ENCODE assay signal across 8 cellular contexts in the genomic region with DNA sequence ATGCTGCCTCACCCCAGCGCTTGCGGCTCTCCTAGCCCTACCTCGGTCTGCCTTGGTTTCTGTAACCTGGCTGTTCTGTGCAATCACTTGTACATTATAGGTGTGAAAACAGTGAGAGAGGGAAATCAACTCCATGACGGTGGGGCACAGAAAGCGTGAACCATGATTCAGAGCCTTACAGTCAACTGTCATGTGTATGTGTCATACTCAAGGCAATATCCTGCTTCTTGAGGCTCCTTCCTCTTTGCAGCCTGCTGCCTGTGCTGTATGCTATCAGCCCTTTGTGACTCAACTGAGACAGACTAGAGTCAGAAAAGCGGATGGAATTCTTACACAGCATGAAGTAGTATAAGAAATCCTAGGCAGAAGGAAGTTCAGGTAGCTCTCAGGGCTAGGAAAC. TPM values are rescaled to one million over a fixed set of nuclear protein-coding genes. Genes with fewer than 3 reads are reported as not detected.
DNase-seq lines count a peak whose midpoint lies in the region; ATAC-seq and TF ChIP-seq lines count a peak whose summit lies in the region.

No MANE protein-coding gene starts in this region.

- H3K4me3 Mint-ChIP-seq in activated CD4-positive, alpha-beta T cell treated with anti-CD3 and anti-CD28 coated beads, Interleukin-2, amount 10 ng/mL, durations not matched to agents 24 days and 14 days, result peak overlapping the region; percentile 10
- H3K4me3 Mint-ChIP-seq in stimulated activated naive B cell treated with anti-CD40 and anti-IgM and Interleukin-4, amounts not matched to agents 10 μg/mL and 1 μg/mL and 100 μg/mL, for 72 hours, result no peak overlapping the region
- H3K4me3 Mint-ChIP-seq in WTC11, result no peak overlapping the region

- ATAC-seq in activated CD4-positive, CD25-positive, alpha-beta regulatory T cell treated with anti-CD3 and anti-CD28 coated beads, Interleukin-2, amount 50 U/mL, for 24 hours, result peak; percentile 95 to 96
- ATAC-seq in stimulated activated naive B cell treated with anti-CD40 and anti-IgM and Interleukin-4, amounts not matched to agents 10 μg/mL and 1 μg/mL and 100 μg/mL, for 72 hours (replicated peaks), result peak; percentile 56 to 64
- ATAC-seq in Right ventricle myocardium superior (ENCODE audit: poor library complexity) (no peak), WTC11 (no peak)

- POLR2A ChIA-PET in WTC11 (lab: Charles Lee), result no interaction called here

- no peaks in the 10 kb centered on the region for H3K36me3 Mint-ChIP-seq in activated CD4-positive, alpha-beta T cell treated with anti-CD3 and anti-CD28 coated beads, Interleukin-2, amount 10 ng/mL, durations not matched to agents 24 days and 14 days (ENCODE audit: low read depth)
- H3K36me3 Mint-ChIP-seq in stimulated activated naive B cell treated with anti-CD40 and anti-IgM and Interleukin-4, amounts not matched to agents 10 μg/mL and 1 μg/mL and 100 μg/mL, for 72 hours, result no peaks in the 10 kb centered on the region
- H3K36me3 Mint-ChIP-seq in WTC11, result no peaks in the 10 kb centered on the region

- intact Hi-C loops in activated CD4-positive, alpha-beta T cell treated with anti-CD3 and anti-CD28 coated beads, Interleukin-2, amount 10 ng/mL, durations not matched to agents 24 days and 14 days (cut with micrococcal nuclease), result loop anchor here (2.0 to 10.0 kb wide), 6 partner anchors 59 to 461 kb away; a partner anchor contains a TSS
- intact Hi-C loops in Right ventricle myocardium superior (cut with DNase I), result no loop called here

- H3K4me1 Mint-ChIP-seq in activated CD4-positive, alpha-beta T cell treated with anti-CD3 and anti-CD28 coated beads, Interleukin-2, amount 10 ng/mL, durations not matched to agents 24 days and 14 days, result peaks cover 26% of the 10 kb centered on the region
- H3K4me1 Mint-ChIP-seq in stimulated activated naive B cell treated with anti-CD40 and anti-IgM and Interleukin-4, amounts not matched to agents 10 μg/mL and 1 μg/mL and 100 μg/mL, for 72 hours, result peaks cover 7 to 12% of the 10 kb centered on the region in 2 donors
- peaks cover 18% of the 10 kb centered on the region for H3K4me1 Mint-ChIP-seq in WTC11

- CTCF ChIA-PET in WTC11 (lab: Charles Lee), result interaction anchor here (0.6 kb wide), 1 partner anchor 258 kb away, joined by 4 read pairs; no protein-coding TSS in a partner anchor

- peaks cover 27% of the 10 kb centered on the region for H3K27me3 Mint-ChIP-seq in activated CD4-positive, alpha-beta T cell treated with anti-CD3 and anti-CD28 coated beads, Interleukin-2, amount 10 ng/mL, durations not matched to agents 24 days and 14 days
- peaks cover 37 to 53% of the 10 kb centered on the region in 2 donors for H3K27me3 Mint-ChIP-seq in stimulated activated naive B cell treated with anti-CD40 and anti-IgM and Interleukin-4, amounts not matched to agents 10 μg/mL and 1 μg/mL and 100 μg/mL, for 72 hours
- peaks cover 63% of the 10 kb centered on the region for H3K27me3 Mint-ChIP-seq in WTC11 (ENCODE audit: low read depth)

- H3K27ac Mint-ChIP-seq in activated CD4-positive, alpha-beta T cell treated with anti-CD3 and anti-CD28 coated beads, Interleukin-2, amount 10 ng/mL, durations not matched to agents 24 days and 14 days, result peak overlapping the region; percentile 55
- no peak overlapping the region for H3K27ac Mint-ChIP-seq in stimulated activated naive B cell treated with anti-CD40 and anti-IgM and Interleukin-4, amounts not matched to agents 10 μg/mL and 1 μg/mL and 100 μg/mL, for 72 hours
- H3K27ac Mint-ChIP-seq in WTC11, result no peak overlapping the region

- TF ChIP-seq CTCF in WTC11 (IDR thresholded peaks at IDR 0.05), result no peak

- no peak for DNase-seq in activated CD4-positive, CD25-positive, alpha-beta regulatory T cell treated with anti-CD3 and anti-CD28 coated beads, Interleukin-2, amount 50 U/mL, for 72 hours
- peak; percentile 81 for DNase-seq in activated CD4-positive, alpha-beta T cell treated with anti-CD3 and anti-CD28 coated beads, Interleukin-2, amount 10 ng/mL, durations not matched to agents 24 days and 14 days
- DNase-seq in fibroblast of peridontal ligament (ENCODE audit: extremely low read depth) (peak; percentile 56), Right ventricle myocardium superior (no peak), NCI-H510A treated with DMSO at 0.1 percent for 48 hours (lab: John Stamatoyannopoulos, UW) (no peak), WTC11 (ENCODE audit: low spot score) (no peak)
- no peak for DNase-seq in stimulated activated naive B cell treated with anti-CD40 and anti-IgM and Interleukin-4, amounts not matched to agents 10 μg/mL and 1 μg/mL and 100 μg/mL, for 72 hours

- H3K9me3 Mint-ChIP-seq in activated CD4-positive, alpha-beta T cell treated with anti-CD3 and anti-CD28 coated beads, Interleukin-2, amount 10 ng/mL, durations not matched to agents 24 days and 14 days, result no peaks in the 10 kb centered on the region
- H3K9me3 Mint-ChIP-seq in stimulated activated naive B cell treated with anti-CD40 and anti-IgM and Interleukin-4, amounts not matched to agents 10 μg/mL and 1 μg/mL and 100 μg/mL, for 72 hours, result no peaks in the 10 kb centered on the region
- H3K9me3 Mint-ChIP-seq in WTC11, result no peaks in the 10 kb centered on the region

TF ChIP-seq in WTC11, 78 proteins besides CTCF, POLR2A, EP300 and RAD21:
- no peak for TF ChIP-seq ELF4 (CRISPR knock-in tag; IDR thresholded peaks at IDR 0.05; ENCODE audit: low read depth)
TF ChIP-seq in WTC11: peak in this region for 0.

RNA-seq across cellular contexts. Expression of a gene that starts 2.1 kb away (rescaled TPM):
- total RNA-seq in activated CD4-positive, alpha-beta T cell treated with anti-CD3 and anti-CD28 coated beads, Interleukin-2, amount 10 ng/mL, durations not matched to agents 24 days and 14 days, result 4.8 and 5.3 TPM in 2 replicates
- total RNA-seq in Right ventricle myocardium superior, result 1.0 TPM
- 3.9 to 4.5 TPM (median 4.4 TPM) in 3 replicates for total RNA-seq in WTC11 (2021)

RNA-seq across cellular contexts. Expression of a gene that starts 37.5 kb away (rescaled TPM):
- 25.2 and 26.5 TPM in 2 replicates for total RNA-seq in activated CD4-positive, alpha-beta T cell treated with anti-CD3 and anti-CD28 coated beads, Interleukin-2, amount 10 ng/mL, durations not matched to agents 24 days and 14 days
- total RNA-seq in Right ventricle myocardium superior (39.7 TPM), WTC11 (2021) (8.7 to 10.2 TPM (median 8.9 TPM) in 3 replicates)

RNA-seq across cellular contexts. Expression of a gene that starts 58.9 kb away (rescaled TPM):
- total RNA-seq in activated CD4-positive, alpha-beta T cell treated with anti-CD3 and anti-CD28 coated beads, Interleukin-2, amount 10 ng/mL, durations not matched to agents 24 days and 14 days, result not detected in 2 replicates
- not detected for total RNA-seq in Right ventricle myocardium superior
- total RNA-seq in WTC11 (2021), result not detected in 3 replicates

Comparison
In these comparisons a context has a peak if more than half of its experiments do, and no peak if none do; other contexts are left out.
1. ATAC-seq: peak in activated CD4-positive, CD25-positive, alpha-beta regulatory T cell treated with anti-CD3 and anti-CD28 coated beads, Interleukin-2, amount 50 U/mL, for 24 hours (2 of 2) and stimulated activated naive B cell treated with anti-CD40 and anti-IgM and Interleukin-4, amounts not matched to agents 10 μg/mL and 1 μg/mL and 100 μg/mL, for 72 hours (2 of 2); none in Right ventricle myocardium superior (single experiment) and WTC11 (single experiment).
2. DNase-seq: peak in activated CD4-positive, alpha-beta T cell treated with anti-CD3 and anti-CD28 coated beads, Interleukin-2, amount 10 ng/mL, durations not matched to agents 24 days and 14 days (single experiment) and fibroblast of peridontal ligament (single experiment); none in activated CD4-positive, CD25-positive, alpha-beta regulatory T cell treated with anti-CD3 and anti-CD28 coated beads, Interleukin-2, amount 50 U/mL, for 72 hours (single experiment), stimulated activated naive B cell treated with anti-CD40 and anti-IgM and Interleukin-4, amounts not matched to agents 10 μg/mL and 1 μg/mL and 100 μg/mL, for 72 hours (single experiment), Right ventricle myocardium superior (single experiment), NCI-H510A treated with DMSO at 0.1 percent for 48 hours (single experiment) and WTC11 (single experiment).